Comparison of ENCODE assay signal across 25 cellular contexts in genomic region chrX:439719-440118, GRCh38.
"Had no signal": no experiment of that assay in that cellular context is flagged by ENCODE, and none has a peak within 500 bp of the region (broad histone marks: within the 10 kb centered on the region; RNA-seq: fewer than 3 reads in every experiment).

No MANE protein-coding gene starts in this region.

- H3K27ac Mint-ChIP-seq: dendritic cell treated with granulocyte-macrophage colony-stimulating factor and Interleukin-4, amounts not matched to agents 40 ng/mL and 50 ng/mL, for 4 days; endodermal cell; nephron progenitor cell; stimulated activated naive CD8-positive, alpha-beta T cell treated with anti-CD3 and anti-CD28 coated beads, Interleukin-15, amount 100 ng/mL, for 72 hours had no signal

- H3K27me3 ChIP-seq: foreskin keratinocyte had no signal

- H2AFZ ChIP-seq: parathyroid adenoma had no signal

- H3K79me2 ChIP-seq: parathyroid adenoma had no signal

- H3K4me3 ChIP-seq: esophagus muscularis mucosa, heart right ventricle, left lung, prostate gland, suprapubic skin, transverse colon had no signal

- H3K4me3 Mint-ChIP-seq: dendritic cell treated with granulocyte-macrophage colony-stimulating factor and Interleukin-4, amounts not matched to agents 40 ng/mL and 50 ng/mL, for 4 days; endodermal cell; naive thymus-derived CD8-positive, alpha-beta T cell; nephron progenitor cell; stimulated activated naive CD8-positive, alpha-beta T cell treated with anti-CD3 and anti-CD28 coated beads, Interleukin-15, amount 100 ng/mL, for 72 hours had no signal

- H3K4me1 ChIP-seq: foreskin keratinocyte, heart right ventricle, parathyroid adenoma, prostate gland, transverse colon had no signal

- ATAC-seq: foreskin keratinocyte; heart right ventricle; left cardiac atrium; left lung; naive thymus-derived CD8-positive, alpha-beta T cell; right cardiac atrium; stimulated activated naive CD8-positive, alpha-beta T cell treated with anti-CD3 and anti-CD28 coated beads, Interleukin-15, amount 100 ng/mL, for 72 hours had no signal

- H3K27ac ChIP-seq: esophagus muscularis mucosa, foreskin keratinocyte, heart right ventricle, left lung, neutrophil, parathyroid adenoma, prostate gland, suprapubic skin, transverse colon had no signal

- DNase-seq: cerebellar nuclear complex; effector CD8-positive, alpha-beta T cell; endodermal cell; foreskin keratinocyte; glutamatergic neuron; heart right ventricle; hippocampal formation; left cardiac atrium; left lung; mammary epithelial cell; nephron progenitor cell; right cardiac atrium; small intestine; stimulated activated CD4-positive, alpha-beta T cell treated with anti-CD3 and anti-CD28 coated beads, Interleukin-15, amount 100 ng/mL, for 24 hours; stimulated activated CD4-positive, alpha-beta T cell treated with anti-CD3 and anti-CD28 coated beads, Interleukin-2, amount 100 ng/mL, for 48 hours; stimulated activated naive CD4-positive, alpha-beta T cell; stimulated activated naive CD8-positive, alpha-beta T cell treated with anti-CD3 and anti-CD28 coated beads, Interleukin-15, amount 100 ng/mL, for 72 hours; transverse colon had no signal

- H3K9ac ChIP-seq: parathyroid adenoma had no signal

- H3K9me3 ChIP-seq: esophagus muscularis mucosa, left lung, neutrophil, prostate gland, transverse colon had no signal

- H3K36me3 ChIP-seq: esophagus muscularis mucosa, heart right ventricle, left lung, neutrophil, prostate gland, suprapubic skin, transverse colon had no signal
